Comparison of ENCODE assay signal across 30 cellular contexts in genomic region chr1:96568639-96569038, GRCh38.
"Had no signal": no experiment of that assay in that cellular context is flagged by ENCODE, and none has a peak within 500 bp of the region (broad histone marks: within the 10 kb centered on the region; RNA-seq: fewer than 3 reads in every experiment).

No MANE protein-coding gene starts in this region.

- H3K4me3 ChIP-seq: adrenal gland, cardiac muscle cell had no signal

- H3K4me1 ChIP-seq: adrenal gland had no signal

- ATAC-seq: activated CD8-positive, alpha-beta T cell treated with anti-CD3 and anti-CD28 coated beads for 36 hours; activated naive CD4-positive, alpha-beta T cell treated with anti-CD3 and anti-CD28 coated beads, Interleukin-2, amount 50 U/mL, for 72 hours; activated T-cell treated with anti-CD3 and anti-CD28 coated beads, Interleukin-2, amount 50 U/mL, for 4 hours; activated T-cell treated with anti-CD3 and anti-CD28 coated beads, Interleukin-2, amount 50 U/mL, for 72 hours; activated T-helper 17 cell treated with anti-CD3 and anti-CD28 coated beads, Interleukin-2, amount 50 U/mL, for 72 hours had no signal

- H3K27ac ChIP-seq: adrenal gland, cardiac muscle cell, VCaP had no signal

- H3K27me3 ChIP-seq: adrenal gland, cardiac muscle cell had no signal

- H3K9me3 ChIP-seq: adrenal gland had no signal

- DNase-seq: activated B cell treated with CpG ODN at 0.5 μM for 24 hours; activated CD4-positive, alpha-beta memory T cell treated with anti-CD3 and anti-CD28 coated beads for 36 hours; activated CD4-positive, alpha-beta T cell treated with anti-CD3 and anti-CD28 coated beads for 4 hours; activated CD4-positive, alpha-beta T cell treated with anti-CD3 and anti-CD28 coated beads, Interleukin-2, amount 10 ng/mL, durations not matched to agents 24 days and 14 days; activated CD4-positive, alpha-beta T cell treated with anti-CD3 and anti-CD28 coated beads, Interleukin-2, amount 50 U/mL, for 1 hour; activated CD4-positive, alpha-beta T cell treated with anti-CD3 and anti-CD28 coated beads, Interleukin-2, amount 50 U/mL, for 4 hours; activated CD4-positive, CD25-positive, alpha-beta regulatory T cell treated with anti-CD3 and anti-CD28 coated beads, Interleukin-2, amount 50 U/mL, for 72 hours; activated CD8-positive, alpha-beta memory T cell treated with anti-CD3 and anti-CD28 coated beads, Interleukin-2, amount 50 U/mL, for 4 hours; activated CD8-positive, alpha-beta T cell treated with anti-CD3 and anti-CD28 coated beads for 36 hours; activated effector memory CD4-positive, alpha-beta T cell treated with anti-CD3 and anti-CD28 coated beads, Interleukin-2, amount 50 U/mL, for 16 hours; activated gamma-delta T cell treated with Interleukin-2 at 50 U/mL for 16 hours; activated naive CD4-positive, alpha-beta T cell; activated naive CD4-positive, alpha-beta T cell treated with anti-CD3 and anti-CD28 coated beads for 36 hours; activated naive CD4-positive, alpha-beta T cell treated with anti-CD3 and anti-CD28 coated beads, Interleukin-2, amount 50 U/mL, for 16 hours; activated naive CD8-positive, alpha-beta T cell treated with anti-CD3 and anti-CD28 coated beads for 36 hours; activated T-cell treated with anti-CD3 and anti-CD28 coated beads for 4 hours; activated T-cell treated with anti-CD3 and anti-CD28 coated beads, Interleukin-2, amount 50 U/mL, for 1 hour; activated T-cell treated with anti-CD3 and anti-CD28 coated beads, Interleukin-2, amount 50 U/mL, for 4 hours; activated T-cell treated with anti-CD3 and anti-CD28 coated beads, Interleukin-2, amount 50 U/mL, for 72 hours; adrenal gland; amniotic stem cell; aorta; caudate nucleus; cerebellar nuclear complex; T-helper 2 cell; T-helper 9 cell had no signal

- H3K36me3 ChIP-seq: adrenal gland, cardiac muscle cell had no signal
